2 cellular contexts compared by ENCODE assay signal in genomic region chr17:68015081-68015723, GRCh38.
TF ChIP-seq lines count a peak whose summit lies in the region.

No MANE protein-coding gene starts in this region.

TF ChIP-seq in HCT116, 20 proteins besides CTCF, POLR2A, EP300 and RAD21:
- TF ChIP-seq POLR2AphosphoS5 (IDR thresholded peaks at IDR 0.05; ENCODE audit: low read depth, low read length) (no peak), ELF1 (IDR thresholded peaks at IDR 0.05; ENCODE audit: borderline replicate concordance, low read depth) (no peak), FOSL1 (IDR thresholded peaks at IDR 0.05; ENCODE audit: low read depth) (no peak)
TF ChIP-seq in HCT116: peak in this region for 0.

TF ChIP-seq in K562, 482 proteins besides CTCF, POLR2A, EP300 and RAD21:
- TF ChIP-seq KDM2B (CRISPR knock-in tag; IDR thresholded peaks at IDR 0.05) (no peak), CHAMP1 (IDR thresholded peaks at IDR 0.05) (no peak), NELFE (IDR thresholded peaks at IDR 0.05; ENCODE audit: insufficient read depth, insufficient read length) (no peak), PPARD (CRISPR knock-in tag; IDR thresholded peaks at IDR 0.05) (no peak), ZNF609 (CRISPR knock-in tag; IDR thresholded peaks at IDR 0.05; ENCODE audit: borderline replicate concordance) (no peak), XRCC5 (IDR thresholded peaks at IDR 0.05; ENCODE audit: low read depth, low read length) (no peak), CBX3 (IDR thresholded peaks at IDR 0.05; ENCODE audit: borderline replicate concordance in 1 of 2, low read length in 2 of 2) (no peak), POLR3G (IDR thresholded peaks at IDR 0.05; ENCODE audit: extremely low read depth, insufficient read length, insufficient replicate concordance) (no peak), ZNF444 (CRISPR knock-in tag; IDR thresholded peaks at IDR 0.05) (no peak)
